ENCODE assay signal across 22 cellular contexts in the genomic region with DNA sequence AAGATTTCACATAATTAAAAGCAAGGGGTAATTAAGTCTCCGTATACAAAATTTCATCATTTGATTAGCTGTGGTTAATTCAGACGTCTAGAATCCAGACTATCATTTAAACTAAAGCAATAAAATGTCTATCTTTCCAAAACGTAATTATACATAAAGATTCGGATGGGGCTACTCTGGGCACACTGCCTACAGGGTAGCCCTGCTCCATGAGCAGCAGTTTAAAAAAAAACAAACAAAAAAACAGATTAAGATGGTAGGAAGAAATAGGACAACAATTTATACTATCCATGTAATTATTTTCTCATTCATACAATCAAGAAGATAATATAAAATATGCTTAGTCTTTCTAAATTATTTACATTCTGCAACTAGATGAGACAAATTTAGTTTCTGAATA.
"Had no signal": no experiment of that assay in that cellular context is flagged by ENCODE, and none has a peak within 500 bp of the region (broad histone marks: within the 10 kb centered on the region; RNA-seq: fewer than 3 reads in every experiment).

No MANE protein-coding gene starts in this region.

- H3K4me3 Mint-ChIP-seq: activated T-cell treated with anti-CD3 and anti-CD28 coated beads, Interleukin-2, amount 50 U/mL, for 4 hours; dendritic cell treated with granulocyte-macrophage colony-stimulating factor and Interleukin-4, amounts not matched to agents 40 ng/mL and 50 ng/mL, for 4 days; neural crest cell; type B pancreatic cell had no signal

- ATAC-seq: activated T-cell treated with anti-CD3 and anti-CD28 coated beads, Interleukin-2, amount 50 U/mL, for 4 hours; left lobe of liver; lower lobe of right lung; mucosa of descending colon; sciatic nerve had no signal

- H3K27ac Mint-ChIP-seq: activated T-helper 2 cell treated with anti-CD3 and anti-CD28 coated beads, Interferon-gamma antibody, Interleukin-2, Interleukin-4, amounts not matched to agents 10 μg/mL and 5 μg/mL and 100 μg/mL, durations not matched to agents 14 hours and 24 hours and 36 hours; dendritic cell treated with granulocyte-macrophage colony-stimulating factor and Interleukin-4, amounts not matched to agents 40 ng/mL and 50 ng/mL, for 4 days; type B pancreatic cell had no signal

- H3K27me3 Mint-ChIP-seq: dendritic cell treated with granulocyte-macrophage colony-stimulating factor and Interleukin-4, amounts not matched to agents 40 ng/mL and 50 ng/mL, for 4 days; type B pancreatic cell had no signal

- H3K9me3 Mint-ChIP-seq: activated T-cell treated with anti-CD3 and anti-CD28 coated beads, Interleukin-2, amount 50 U/mL, for 4 hours; activated T-helper 2 cell treated with anti-CD3 and anti-CD28 coated beads, Interferon-gamma antibody, Interleukin-2, Interleukin-4, amounts not matched to agents 10 μg/mL and 5 μg/mL and 100 μg/mL, durations not matched to agents 14 hours and 24 hours and 36 hours; dendritic cell treated with granulocyte-macrophage colony-stimulating factor and Interleukin-4, amounts not matched to agents 40 ng/mL and 50 ng/mL, for 4 days; neural crest cell; type B pancreatic cell had no signal

- DNase-seq: activated CD4-positive, alpha-beta T cell treated with anti-CD3 and anti-CD28 coated beads for 1 hour; activated CD4-positive, alpha-beta T cell treated with anti-CD3 and anti-CD28 coated beads, Interleukin-2, amount 50 U/mL, for 4 hours; activated CD8-positive, alpha-beta memory T cell treated with anti-CD3 and anti-CD28 coated beads, Interleukin-2, amount 50 U/mL, for 48 hours; activated naive CD4-positive, alpha-beta T cell; activated T-cell treated with anti-CD3 and anti-CD28 coated beads, Interleukin-2, amount 50 U/mL, for 4 hours; effector CD4-positive, alpha-beta T cell; erythroblast; foreskin fibroblast; lower lobe of right lung; mesendoderm; mucosa of descending colon; occipital lobe; stimulated activated CD4-positive, alpha-beta T cell treated with anti-CD3 and anti-CD28 coated beads, Interleukin-2, amount 100 ng/mL, for 48 hours; stimulated activated CD8-positive, alpha-beta memory T cell treated with anti-CD3 and anti-CD28 coated beads, Interleukin-4, amount 100 ng/mL, for 48 hours; stimulated activated naive CD4-positive, alpha-beta T cell; SW 1271 had no signal
